ENCODE assay signal across 8 cellular contexts in the genomic region with DNA sequence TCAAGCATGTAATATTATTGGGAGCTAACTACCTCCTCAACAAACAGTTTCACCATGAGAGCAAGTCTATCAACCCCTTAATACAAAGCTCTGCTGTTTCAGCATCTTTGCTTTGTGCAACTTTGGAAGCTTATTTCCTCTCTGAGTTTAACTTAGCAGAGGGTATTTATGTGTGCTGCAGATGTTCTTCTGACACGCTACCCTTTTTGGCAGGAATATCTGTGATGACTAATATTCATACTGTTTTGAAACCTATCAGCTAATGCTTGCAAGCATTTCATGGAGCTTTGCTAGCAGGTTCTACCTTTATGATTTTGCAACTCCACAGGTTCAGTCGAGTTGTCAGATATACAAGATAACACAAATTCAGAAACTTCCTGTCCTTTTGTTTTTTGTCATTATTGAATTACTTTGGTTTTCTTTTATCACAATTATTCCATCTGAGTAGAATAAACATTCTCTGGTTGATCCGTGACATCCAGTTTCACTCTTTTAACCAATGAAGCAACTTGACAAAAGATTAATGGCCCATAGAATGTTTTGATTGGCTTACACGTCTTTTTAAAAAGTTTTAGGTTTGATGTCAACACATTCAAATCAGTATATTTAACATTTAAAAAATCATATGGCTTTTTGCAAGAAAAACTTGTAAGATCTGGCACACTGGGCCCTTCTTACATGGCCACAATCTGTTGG. TPM values are rescaled to one million over a fixed set of nuclear protein-coding genes. Genes with fewer than 3 reads are reported as not detected.
DNase-seq lines count a peak whose midpoint lies in the region; TF ChIP-seq lines count a peak whose summit lies in the region.

No MANE protein-coding gene starts in this region.

- no peak overlapping the region for H3K4me3 Mint-ChIP-seq in glutamatergic neuron (ENCODE audit: unreplicated experiment)

- peaks cover 20% of the 10 kb centered on the region for H3F3A ChIP-seq in GM23248 (ENCODE audit: insufficient read depth)

- no peak overlapping the region for H3K9ac ChIP-seq in GM23248

- peak overlapping the region; percentile 30; the same call in 1 of the 2 replicates for H3K27ac ChIP-seq in GM23248
- no peak overlapping the region for H3K27ac ChIP-seq in OCI-LY7 (ENCODE audit: low read depth, low read length, poor library complexity, severe bottlenecking)
- peak overlapping the region; percentile 35 for H3K27ac ChIP-seq in hepatocyte

- H3K9me2 ChIP-seq in GM23248 (ENCODE audit: insufficient read depth) (no peaks in the 10 kb centered on the region), OCI-LY7 (ENCODE audit: insufficient read depth, low read length) (no peaks in the 10 kb centered on the region), hepatocyte (replicated peaks; ENCODE audit: insufficient read depth) (no peaks in the 10 kb centered on the region)

- H3K27ac Mint-ChIP-seq in glutamatergic neuron (ENCODE audit: unreplicated experiment), result no peak overlapping the region

- no peaks in the 10 kb centered on the region for H3K79me2 ChIP-seq in GM23248 (ENCODE audit: insufficient read depth)
- H3K79me2 ChIP-seq in OCI-LY7 (ENCODE audit: insufficient read depth, low read depth, low read length), result no peaks in the 10 kb centered on the region
- no peaks in the 10 kb centered on the region for H3K79me2 ChIP-seq in hepatocyte

- 12 to 18% methylated on average over 4 of the region's 4 CpGs for WGBS in GM23248 (ENCODE audit: low coverage in 1 of 2, low lambda C conversion rate in 2 of 2, missing lambda C conversion rate in 2 of 2), 2 experiments
- WGBS in hepatocyte (ENCODE audit: low lambda C conversion rate, missing lambda C conversion rate), result 41% methylated on average over 4 of the region's 4 CpGs

- H3K4me3 ChIP-seq in GM23248 (no peak overlapping the region), OCI-LY7 (ENCODE audit: low read depth, low read length, poor library complexity, severe bottlenecking) (no peak overlapping the region), hepatocyte (no peak overlapping the region), MG63 (no peak overlapping the region)

- in situ Hi-C loops in GM23248 (cut with MboI), result no loop called here

- peaks cover 9% of the 10 kb centered on the region for H3K9me3 Mint-ChIP-seq in glutamatergic neuron (ENCODE audit: unreplicated experiment)

- intact Hi-C loops in OCI-LY7 (cut with micrococcal nuclease; ENCODE audit: unreplicated experiment), result loop anchor here (2.0 to 10.0 kb wide), 2 partner anchors 123 to 845 kb away; a partner anchor contains a TSS

- CTCF ChIA-PET in OCI-LY7 (lab: Charles Lee; ENCODE audit: unreplicated experiment), result no interaction called here

- no TSS peak for BruUV-seq in OCI-LY7 (replicated peaks; lab: Mats Ljungman, UMichigan)

- H4K20me1 ChIP-seq in GM23248 (ENCODE audit: insufficient read depth) (no peaks in the 10 kb centered on the region), OCI-LY7 (ENCODE audit: insufficient read depth, low read length) (no peaks in the 10 kb centered on the region), hepatocyte (ENCODE audit: insufficient read depth, poor library complexity, severe bottlenecking) (no peaks in the 10 kb centered on the region)

- H3K4me1 Mint-ChIP-seq in glutamatergic neuron (ENCODE audit: low read depth, unreplicated experiment), result peaks cover 24% of the 10 kb centered on the region

- H3K36me3 ChIP-seq in GM23248 (ENCODE audit: low read depth) (no peaks in the 10 kb centered on the region), OCI-LY7 (ENCODE audit: insufficient read depth, low read length) (no peaks in the 10 kb centered on the region), hepatocyte (replicated peaks; ENCODE audit: insufficient read depth, low read depth) (no peaks in the 10 kb centered on the region), MG63 (no peaks in the 10 kb centered on the region)

- H3K27me3 ChIP-seq in GM23248 (replicated peaks; ENCODE audit: insufficient read depth) (no peaks in the 10 kb centered on the region), hepatocyte (no peaks in the 10 kb centered on the region), MG63 (no peaks in the 10 kb centered on the region)

- peaks cover 10% of the 10 kb centered on the region for H3K27me3 Mint-ChIP-seq in glutamatergic neuron (ENCODE audit: unreplicated experiment)

- H3K9me3 ChIP-seq in GM23248 (ENCODE audit: low read depth) (no peaks in the 10 kb centered on the region), OCI-LY7 (ENCODE audit: low read length) (no peaks in the 10 kb centered on the region), hepatocyte (ENCODE audit: low read depth) (no peaks in the 10 kb centered on the region), MG63 (no peaks in the 10 kb centered on the region)

- no peak for TF ChIP-seq CTCF in OCI-LY7 (conservative IDR thresholded peaks at IDR 0.05; ENCODE audit: low read length)
- no peak for TF ChIP-seq CTCF in hepatocyte (IDR thresholded peaks at IDR 0.05; ENCODE audit: poor library complexity)
- no peak for TF ChIP-seq CTCF in glutamatergic neuron (IDR thresholded peaks at IDR 0.05; ENCODE audit: partially characterized antibody, unreplicated experiment)

- H2AFZ ChIP-seq in GM23248 (no peak overlapping the region), OCI-LY7 (ENCODE audit: low read length) (peak overlapping the region; percentile 100; the same call in 1 of the 2 replicates), hepatocyte (no peak overlapping the region)

- H3K36me3 Mint-ChIP-seq in glutamatergic neuron (ENCODE audit: unreplicated experiment), result no peaks in the 10 kb centered on the region

- POLR2A ChIA-PET in OCI-LY7 (lab: Charles Lee), result interaction anchor here (0.6 to 3.2 kb wide), 6 partner anchors 11 to 1008 kb away, joined by 4 to 23 read pairs (median 6); a partner anchor contains a TSS

- H3K4me2 ChIP-seq in GM23248 (ENCODE audit: unreplicated experiment) (peak overlapping the region; percentile 19), OCI-LY7 (ENCODE audit: low read length) (no peak overlapping the region), hepatocyte (no peak overlapping the region)

- peaks cover 23% of the 10 kb centered on the region for H3K4me1 ChIP-seq in GM23248 (ENCODE audit: insufficient read depth)
- H3K4me1 ChIP-seq in OCI-LY7 (ENCODE audit: insufficient read depth, low read length, poor library complexity, severe bottlenecking), result peaks cover 22% of the 10 kb centered on the region
- H3K4me1 ChIP-seq in hepatocyte (ENCODE audit: insufficient read depth), result no peaks in the 10 kb centered on the region

- peak; percentile 46 for DNase-seq in EH (ENCODE audit: low read depth)
- DNase-seq in GM23248, result peak; percentile 89
- no peak for DNase-seq in OCI-LY7 (ENCODE audit: low spot score)
- DNase-seq in hepatocyte (ENCODE audit: low spot score), result peak; percentile 31
- no peak for DNase-seq in NCI-H2029 treated with DMSO at 0.1 percent for 48 hours (lab: John Stamatoyannopoulos, UW)
- DNase-seq in glutamatergic neuron, result no peak
- DNase-seq in MG63, result no peak
- no peak for DNase-seq in NCI-H1048 (lab: John Stamatoyannopoulos, UW)

RNA-seq across cellular contexts. Expression of a gene that starts 1.7 kb away (rescaled TPM):
- 3.2 and 3.8 TPM in 2 replicates for total RNA-seq in GM23248 (2014; rRNA removed; shearing (Covaris generic))
- polyA plus RNA-seq in GM23248 (2016; fragmentation: Nextera tagmentation; extraction: Ambion mirVana), result 1.7 and 2.8 TPM in 2 replicates
- 7.7 and 14.8 TPM in 2 replicates for total RNA-seq in OCI-LY7 (2014; rRNA removed; shearing (Covaris generic))
- 7.0 and 9.3 TPM in 2 replicates for total RNA-seq in OCI-LY7 (2022)
- total RNA-seq in hepatocyte, result 5.0 and 6.8 TPM in 2 replicates
- polyA plus RNA-seq in hepatocyte, result 2.2 and 4.3 TPM in 2 replicates
- 11.4 TPM for total RNA-seq in glutamatergic neuron (ENCODE audit: unreplicated experiment)
- total RNA-seq in MG63 (2014; rRNA removed; shearing (Covaris generic); ENCODE audit: low replicate concordance), result 0.20 and 10.1 TPM in 2 replicates

Comparison
In these comparisons a context has a peak if more than half of its experiments do, and no peak if none do; other contexts are left out.
1. DNase-seq: peak in EH (single experiment), GM23248 (single experiment) and hepatocyte (single experiment); none in OCI-LY7 (single experiment), NCI-H2029 treated with DMSO at 0.1 percent for 48 hours (single experiment), glutamatergic neuron (single experiment), MG63 (single experiment) and NCI-H1048 (single experiment).